In the genomic region with DNA sequence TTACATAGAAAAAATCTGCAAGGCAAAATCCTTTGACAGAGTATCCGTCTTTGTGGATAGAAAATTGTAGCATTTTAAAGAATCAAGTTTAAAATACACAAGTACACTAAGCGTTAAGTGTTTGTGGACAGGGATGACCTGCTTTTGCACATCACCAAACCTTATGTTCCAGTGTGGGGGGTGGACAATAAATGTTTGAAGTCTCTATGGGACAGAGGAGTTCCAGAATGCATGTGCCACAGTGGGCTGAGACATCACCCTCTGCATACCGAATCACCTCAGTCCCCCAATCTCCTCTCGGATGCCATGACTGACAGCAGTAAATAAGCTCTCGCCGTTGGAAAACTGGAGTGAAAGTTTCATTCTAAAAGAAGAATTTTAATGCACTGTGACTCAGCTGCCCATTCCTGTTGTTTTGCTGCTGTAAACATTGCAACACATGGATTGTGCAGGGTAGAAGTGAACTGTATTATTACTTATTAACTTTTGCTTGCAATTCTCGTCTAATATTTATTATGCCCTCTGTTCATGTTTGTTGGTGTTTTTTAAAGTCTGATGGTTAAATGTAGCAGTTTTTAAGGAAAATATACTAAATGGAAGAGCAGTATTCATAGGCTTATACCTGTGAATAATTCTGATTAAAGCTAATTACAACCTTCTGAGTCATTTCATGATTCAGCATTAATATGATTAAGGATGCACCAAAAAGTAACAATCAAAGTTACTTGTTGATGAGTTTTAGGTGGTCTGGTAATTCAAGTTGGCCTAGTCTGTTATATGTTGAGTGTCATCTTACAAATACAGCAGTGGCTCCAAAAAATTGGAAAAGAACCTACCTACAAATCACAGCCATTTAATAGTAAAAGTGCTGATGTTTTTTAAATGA, we compare ENCODE assay signal across 21 cellular contexts. TPM values are rescaled to one million over a fixed set of nuclear protein-coding genes. Genes with fewer than 3 reads are reported as not detected.
DNase-seq lines count a peak whose midpoint lies in the region; ATAC-seq and TF ChIP-seq lines count a peak whose summit lies in the region.
"Had no signal": no experiment of that assay in that cellular context is flagged by ENCODE, and none has a peak within 500 bp of the region (broad histone marks: within the 10 kb centered on the region; RNA-seq: fewer than 3 reads in every experiment).

No MANE protein-coding gene starts in this region.

- no peaks in the 10 kb centered on the region for H3K79me2 ChIP-seq in smooth muscle cell (ENCODE audit: low read depth)

- DNase-seq in HCEC 1CT (peak; percentile 44), astrocyte of the hippocampus (ENCODE audit: low read depth, low spot score) (peak; percentile 41), foreskin keratinocyte (peak; percentile 24 to 62), smooth muscle cell (lab: John Stamatoyannopoulos, UW; ENCODE audit: unreplicated experiment) (no peak), Ammon's horn (ENCODE audit: low spot score) (no peak), DMS79 (lab: John Stamatoyannopoulos, UW) (no peak)
- DNase-seq: activated CD4-positive, alpha-beta T cell treated with anti-CD3 and anti-CD28 coated beads for 1 hour; activated naive CD8-positive, alpha-beta T cell treated with anti-CD3 and anti-CD28 coated beads, Interleukin-2, amount 50 U/mL, for 24 hours; dorsolateral prefrontal cortex; heart left ventricle; naive thymus-derived CD4-positive, alpha-beta T cell; NCI-H1694; NCI-H345; pancreas; stimulated activated CD4-positive, alpha-beta T cell treated with anti-CD3 and anti-CD28 coated beads, Interleukin-1b, Interleukin-23, amount 100 ng/mL, for 48 hours; stimulated activated naive CD4-positive, alpha-beta T cell; T1000; tibial artery had no signal

- H3K4me2 ChIP-seq in smooth muscle cell, result peak overlapping the region; percentile 12
- H3K4me2 ChIP-seq: BLaER1 had no signal

- H3K27ac ChIP-seq in foreskin keratinocyte, result peak overlapping the region; percentile 91
- H3K27ac ChIP-seq in smooth muscle cell (ENCODE audit: low read depth), result peak overlapping the region; percentile 75
- H3K27ac ChIP-seq: BLaER1, dorsolateral prefrontal cortex, pancreas, tibial artery had no signal

- no peaks in the 10 kb centered on the region for H4K20me1 ChIP-seq in smooth muscle cell (ENCODE audit: low read depth)
- H4K20me1 ChIP-seq: BLaER1 had no signal

- no peak overlapping the region for H3K9ac ChIP-seq in smooth muscle cell (ENCODE audit: low read depth)
- H3K9ac ChIP-seq: BLaER1 had no signal

- TF ChIP-seq CTCF in foreskin keratinocyte (conservative IDR thresholded peaks at IDR 0.05) (no peak), smooth muscle cell (IDR thresholded peaks at IDR 0.05; ENCODE audit: borderline replicate concordance, insufficient read depth, poor library complexity, severe bottlenecking) (no peak)

- no peaks in the 10 kb centered on the region for H3K9me3 ChIP-seq in smooth muscle cell (replicated peaks; ENCODE audit: low read depth)
- H3K9me3 ChIP-seq: heart left ventricle, pancreas, tibial artery had no signal

- H3K4me3 ChIP-seq in smooth muscle cell, result no peak overlapping the region
- H3K4me3 ChIP-seq: BLaER1, dorsolateral prefrontal cortex, GM12878, heart left ventricle, pancreas, tibial artery had no signal

- no peak overlapping the region for H2AFZ ChIP-seq in smooth muscle cell (ENCODE audit: low read depth)

- H3K4me1 ChIP-seq in foreskin keratinocyte (peaks cover 21% of the 10 kb centered on the region), smooth muscle cell (ENCODE audit: low read depth) (no peaks in the 10 kb centered on the region)
- H3K4me1 ChIP-seq: BLaER1, tibial artery had no signal

- WGBS in smooth muscle cell (ENCODE audit: low lambda C conversion rate), result 66% methylated on average over 7 of the region's 7 CpGs

- no peaks in the 10 kb centered on the region for H3F3A ChIP-seq in smooth muscle cell (ENCODE audit: low read depth)

- H3K27me3 ChIP-seq in foreskin keratinocyte (no peaks in the 10 kb centered on the region), smooth muscle cell (ENCODE audit: low read depth) (no peaks in the 10 kb centered on the region)
- H3K27me3 ChIP-seq: BLaER1, dorsolateral prefrontal cortex, heart left ventricle, pancreas, tibial artery had no signal

- H3K36me3 ChIP-seq in smooth muscle cell (ENCODE audit: low read depth), result no peaks in the 10 kb centered on the region
- H3K36me3 ChIP-seq: heart left ventricle, pancreas, tibial artery had no signal

- ATAC-seq in foreskin keratinocyte (peak; percentile 63), GM19395 (IDR thresholded peaks at IDR 0.05; ENCODE audit: unreplicated experiment) (no peak)
- ATAC-seq: activated naive CD8-positive, alpha-beta T cell treated with anti-CD3 and anti-CD28 coated beads, Interleukin-2, amount 50 U/mL, for 24 hours; heart left ventricle; naive thymus-derived CD4-positive, alpha-beta T cell; pancreas had no signal

RNA-seq across cellular contexts. Expression of gene CDKN2AIP, which starts 24.0 kb away (rescaled TPM):
- total RNA-seq in foreskin keratinocyte (13.6 and 14.8 TPM in 2 replicates), smooth muscle cell (27.2 and 32.1 TPM in 2 replicates)
- polyA plus RNA-seq in foreskin keratinocyte (6.8 and 7.4 TPM in 2 replicates), smooth muscle cell (12.4 and 13.0 TPM in 2 replicates)

RNA-seq across cellular contexts. Expression of gene ING2, which starts 36.4 kb away (rescaled TPM):
- 18.5 and 23.3 TPM in 2 replicates for total RNA-seq in foreskin keratinocyte
- 21.2 and 27.9 TPM in 2 replicates for polyA plus RNA-seq in foreskin keratinocyte
- total RNA-seq in smooth muscle cell, result 16.3 and 19.4 TPM in 2 replicates
- polyA plus RNA-seq in smooth muscle cell, result 27.4 and 30.1 TPM in 2 replicates

Comparison
In these comparisons a context has a peak if more than half of its experiments do, and no peak if none do; other contexts are left out.
1. DNase-seq: peak in HCEC 1CT (single experiment), astrocyte of the hippocampus (single experiment) and foreskin keratinocyte (2 of 2); none in smooth muscle cell (single experiment), Ammon's horn (single experiment) and DMS79 (single experiment).